1 cellular context compared by ENCODE assay signal in the genomic region with DNA sequence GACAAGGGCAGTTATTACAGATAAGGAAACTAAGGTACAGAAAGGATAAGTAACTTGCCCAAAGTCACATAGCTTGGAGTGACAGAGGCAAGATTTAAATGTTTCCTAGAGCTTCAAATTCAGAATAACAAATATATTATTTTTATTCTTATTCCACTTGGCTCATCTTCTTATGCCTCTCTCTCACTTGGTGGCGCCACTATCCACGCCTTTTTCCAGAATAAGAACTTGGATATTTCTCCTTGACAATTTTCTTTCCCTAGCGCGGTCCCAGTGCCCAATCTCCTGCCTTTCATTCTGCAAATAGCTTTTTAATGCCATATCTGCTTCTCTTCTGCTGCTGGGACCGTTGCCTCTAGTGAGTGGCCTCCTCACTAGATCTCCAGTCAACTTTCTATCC.
TF ChIP-seq lines count a peak whose summit lies in the region.

No MANE protein-coding gene starts in this region.

TF ChIP-seq in IMR-90, 13 proteins besides CTCF, POLR2A, EP300 and RAD21 (continued from another document):
- TF ChIP-seq RCOR1 (IDR thresholded peaks at IDR 0.05; ENCODE audit: insufficient replicate concordance, low read length) (no peak), SMC3 (IDR thresholded peaks at IDR 0.05; ENCODE audit: low read depth, low read length) (no peak)
- TF ChIP-seq, protein P1, sequence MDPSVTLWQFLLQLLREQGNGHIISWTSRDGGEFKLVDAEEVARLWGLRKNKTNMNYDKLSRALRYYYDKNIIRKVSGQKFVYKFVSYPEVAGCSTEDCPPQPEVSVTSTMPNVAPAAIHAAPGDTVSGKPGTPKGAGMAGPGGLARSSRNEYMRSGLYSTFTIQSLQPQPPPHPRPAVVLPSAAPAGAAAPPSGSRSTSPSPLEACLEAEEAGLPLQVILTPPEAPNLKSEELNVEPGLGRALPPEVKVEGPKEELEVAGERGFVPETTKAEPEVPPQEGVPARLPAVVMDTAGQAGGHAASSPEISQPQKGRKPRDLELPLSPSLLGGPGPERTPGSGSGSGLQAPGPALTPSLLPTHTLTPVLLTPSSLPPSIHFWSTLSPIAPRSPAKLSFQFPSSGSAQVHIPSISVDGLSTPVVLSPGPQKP (IDR thresholded peaks at IDR 0.05; ENCODE audit: borderline replicate concordance, low read depth, low read length), result no peak
